32 cellular contexts compared by ENCODE assay signal in genomic region chr2:49948091-49948490, GRCh38.
"Had no signal": no experiment of that assay in that cellular context is flagged by ENCODE, and none has a peak within 500 bp of the region (broad histone marks: within the 10 kb centered on the region; RNA-seq: fewer than 3 reads in every experiment).

No MANE protein-coding gene starts in this region.

- H3K27me3 ChIP-seq: adrenal gland, body of pancreas, brain microvascular endothelial cell, breast epithelium, cardiac muscle cell had no signal

- H3K27ac ChIP-seq: adrenal gland, body of pancreas, brain microvascular endothelial cell, breast epithelium, cardiac muscle cell, VCaP had no signal

- H3K4me1 ChIP-seq: adrenal gland, body of pancreas, breast epithelium had no signal

- H3K4me3 ChIP-seq: adrenal gland, body of pancreas, breast epithelium, cardiac muscle cell had no signal

- DNase-seq: activated B cell treated with CpG ODN at 0.5 μM for 24 hours; activated CD4-positive, alpha-beta memory T cell treated with anti-CD3 and anti-CD28 coated beads for 36 hours; activated CD4-positive, alpha-beta T cell treated with anti-CD3 and anti-CD28 coated beads for 4 hours; activated CD4-positive, alpha-beta T cell treated with anti-CD3 and anti-CD28 coated beads, Interleukin-2, amount 10 ng/mL, durations not matched to agents 24 days and 14 days; activated CD4-positive, alpha-beta T cell treated with anti-CD3 and anti-CD28 coated beads, Interleukin-2, amount 50 U/mL, for 1 hour; activated CD4-positive, alpha-beta T cell treated with anti-CD3 and anti-CD28 coated beads, Interleukin-2, amount 50 U/mL, for 4 hours; activated CD4-positive, CD25-positive, alpha-beta regulatory T cell treated with anti-CD3 and anti-CD28 coated beads, Interleukin-2, amount 50 U/mL, for 72 hours; activated CD8-positive, alpha-beta memory T cell treated with anti-CD3 and anti-CD28 coated beads, Interleukin-2, amount 50 U/mL, for 4 hours; activated CD8-positive, alpha-beta T cell treated with anti-CD3 and anti-CD28 coated beads for 36 hours; activated effector memory CD4-positive, alpha-beta T cell treated with anti-CD3 and anti-CD28 coated beads, Interleukin-2, amount 50 U/mL, for 16 hours; activated gamma-delta T cell treated with Interleukin-2 at 50 U/mL for 16 hours; activated naive CD4-positive, alpha-beta T cell; activated naive CD4-positive, alpha-beta T cell treated with anti-CD3 and anti-CD28 coated beads for 36 hours; activated naive CD4-positive, alpha-beta T cell treated with anti-CD3 and anti-CD28 coated beads, Interleukin-2, amount 50 U/mL, for 16 hours; activated naive CD8-positive, alpha-beta T cell treated with anti-CD3 and anti-CD28 coated beads for 36 hours; activated T-cell treated with anti-CD3 and anti-CD28 coated beads for 4 hours; activated T-cell treated with anti-CD3 and anti-CD28 coated beads, Interleukin-2, amount 50 U/mL, for 1 hour; activated T-cell treated with anti-CD3 and anti-CD28 coated beads, Interleukin-2, amount 50 U/mL, for 4 hours; activated T-cell treated with anti-CD3 and anti-CD28 coated beads, Interleukin-2, amount 50 U/mL, for 72 hours; adrenal gland; amniotic stem cell; aorta; body of pancreas; brain microvascular endothelial cell; T-helper 1 cell; T-helper 2 cell; T-helper 9 cell had no signal

- H3K36me3 ChIP-seq: adrenal gland, brain microvascular endothelial cell, breast epithelium, cardiac muscle cell had no signal

- H3K9me3 ChIP-seq: adrenal gland, body of pancreas, breast epithelium had no signal

- ATAC-seq: activated CD8-positive, alpha-beta T cell treated with anti-CD3 and anti-CD28 coated beads for 36 hours; activated naive CD4-positive, alpha-beta T cell treated with anti-CD3 and anti-CD28 coated beads, Interleukin-2, amount 50 U/mL, for 72 hours; activated T-cell treated with anti-CD3 and anti-CD28 coated beads, Interleukin-2, amount 50 U/mL, for 4 hours; activated T-cell treated with anti-CD3 and anti-CD28 coated beads, Interleukin-2, amount 50 U/mL, for 72 hours; activated T-helper 17 cell treated with anti-CD3 and anti-CD28 coated beads, Interleukin-2, amount 50 U/mL, for 72 hours; body of pancreas had no signal
